1 cellular context compared by ENCODE assay signal in the genomic region with DNA sequence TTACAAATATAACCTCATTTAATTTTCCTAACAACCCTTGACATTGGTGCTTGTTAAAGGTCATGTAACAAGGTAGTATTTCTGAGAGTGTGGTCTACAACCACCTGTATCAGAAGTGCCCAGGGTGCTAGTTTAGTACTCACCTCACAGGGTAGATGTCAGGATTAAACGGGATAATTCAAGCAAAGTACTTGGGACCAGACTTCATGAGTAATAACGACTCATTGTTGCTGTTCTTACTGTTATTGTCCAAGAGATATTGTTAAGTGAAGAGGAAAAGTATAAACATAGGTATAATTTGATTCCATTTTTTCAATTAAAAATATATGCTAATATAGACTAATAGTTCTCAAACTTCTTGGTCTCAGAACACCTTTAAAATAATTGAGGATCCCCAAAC.
TF ChIP-seq lines count a peak whose summit lies in the region.

No MANE protein-coding gene starts in this region.

TF ChIP-seq in GM23338, 12 proteins besides CTCF, POLR2A, EP300 and RAD21:
- TF ChIP-seq, protein P1, sequence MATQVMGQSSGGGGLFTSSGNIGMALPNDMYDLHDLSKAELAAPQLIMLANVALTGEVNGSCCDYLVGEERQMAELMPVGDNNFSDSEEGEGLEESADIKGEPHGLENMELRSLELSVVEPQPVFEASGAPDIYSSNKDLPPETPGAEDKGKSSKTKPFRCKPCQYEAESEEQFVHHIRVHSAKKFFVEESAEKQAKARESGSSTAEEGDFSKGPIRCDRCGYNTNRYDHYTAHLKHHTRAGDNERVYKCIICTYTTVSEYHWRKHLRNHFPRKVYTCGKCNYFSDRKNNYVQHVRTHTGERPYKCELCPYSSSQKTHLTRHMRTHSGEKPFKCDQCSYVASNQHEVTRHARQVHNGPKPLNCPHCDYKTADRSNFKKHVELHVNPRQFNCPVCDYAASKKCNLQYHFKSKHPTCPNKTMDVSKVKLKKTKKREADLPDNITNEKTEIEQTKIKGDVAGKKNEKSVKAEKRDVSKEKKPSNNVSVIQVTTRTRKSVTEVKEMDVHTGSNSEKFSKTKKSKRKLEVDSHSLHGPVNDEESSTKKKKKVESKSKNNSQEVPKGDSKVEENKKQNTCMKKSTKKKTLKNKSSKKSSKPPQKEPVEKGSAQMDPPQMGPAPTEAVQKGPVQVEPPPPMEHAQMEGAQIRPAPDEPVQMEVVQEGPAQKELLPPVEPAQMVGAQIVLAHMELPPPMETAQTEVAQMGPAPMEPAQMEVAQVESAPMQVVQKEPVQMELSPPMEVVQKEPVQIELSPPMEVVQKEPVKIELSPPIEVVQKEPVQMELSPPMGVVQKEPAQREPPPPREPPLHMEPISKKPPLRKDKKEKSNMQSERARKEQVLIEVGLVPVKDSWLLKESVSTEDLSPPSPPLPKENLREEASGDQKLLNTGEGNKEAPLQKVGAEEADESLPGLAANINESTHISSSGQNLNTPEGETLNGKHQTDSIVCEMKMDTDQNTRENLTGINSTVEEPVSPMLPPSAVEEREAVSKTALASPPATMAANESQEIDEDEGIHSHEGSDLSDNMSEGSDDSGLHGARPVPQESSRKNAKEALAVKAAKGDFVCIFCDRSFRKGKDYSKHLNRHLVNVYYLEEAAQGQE (IDR thresholded peaks at IDR 0.05; ENCODE audit: unreplicated experiment), result no peak
- TF ChIP-seq, protein P2, sequence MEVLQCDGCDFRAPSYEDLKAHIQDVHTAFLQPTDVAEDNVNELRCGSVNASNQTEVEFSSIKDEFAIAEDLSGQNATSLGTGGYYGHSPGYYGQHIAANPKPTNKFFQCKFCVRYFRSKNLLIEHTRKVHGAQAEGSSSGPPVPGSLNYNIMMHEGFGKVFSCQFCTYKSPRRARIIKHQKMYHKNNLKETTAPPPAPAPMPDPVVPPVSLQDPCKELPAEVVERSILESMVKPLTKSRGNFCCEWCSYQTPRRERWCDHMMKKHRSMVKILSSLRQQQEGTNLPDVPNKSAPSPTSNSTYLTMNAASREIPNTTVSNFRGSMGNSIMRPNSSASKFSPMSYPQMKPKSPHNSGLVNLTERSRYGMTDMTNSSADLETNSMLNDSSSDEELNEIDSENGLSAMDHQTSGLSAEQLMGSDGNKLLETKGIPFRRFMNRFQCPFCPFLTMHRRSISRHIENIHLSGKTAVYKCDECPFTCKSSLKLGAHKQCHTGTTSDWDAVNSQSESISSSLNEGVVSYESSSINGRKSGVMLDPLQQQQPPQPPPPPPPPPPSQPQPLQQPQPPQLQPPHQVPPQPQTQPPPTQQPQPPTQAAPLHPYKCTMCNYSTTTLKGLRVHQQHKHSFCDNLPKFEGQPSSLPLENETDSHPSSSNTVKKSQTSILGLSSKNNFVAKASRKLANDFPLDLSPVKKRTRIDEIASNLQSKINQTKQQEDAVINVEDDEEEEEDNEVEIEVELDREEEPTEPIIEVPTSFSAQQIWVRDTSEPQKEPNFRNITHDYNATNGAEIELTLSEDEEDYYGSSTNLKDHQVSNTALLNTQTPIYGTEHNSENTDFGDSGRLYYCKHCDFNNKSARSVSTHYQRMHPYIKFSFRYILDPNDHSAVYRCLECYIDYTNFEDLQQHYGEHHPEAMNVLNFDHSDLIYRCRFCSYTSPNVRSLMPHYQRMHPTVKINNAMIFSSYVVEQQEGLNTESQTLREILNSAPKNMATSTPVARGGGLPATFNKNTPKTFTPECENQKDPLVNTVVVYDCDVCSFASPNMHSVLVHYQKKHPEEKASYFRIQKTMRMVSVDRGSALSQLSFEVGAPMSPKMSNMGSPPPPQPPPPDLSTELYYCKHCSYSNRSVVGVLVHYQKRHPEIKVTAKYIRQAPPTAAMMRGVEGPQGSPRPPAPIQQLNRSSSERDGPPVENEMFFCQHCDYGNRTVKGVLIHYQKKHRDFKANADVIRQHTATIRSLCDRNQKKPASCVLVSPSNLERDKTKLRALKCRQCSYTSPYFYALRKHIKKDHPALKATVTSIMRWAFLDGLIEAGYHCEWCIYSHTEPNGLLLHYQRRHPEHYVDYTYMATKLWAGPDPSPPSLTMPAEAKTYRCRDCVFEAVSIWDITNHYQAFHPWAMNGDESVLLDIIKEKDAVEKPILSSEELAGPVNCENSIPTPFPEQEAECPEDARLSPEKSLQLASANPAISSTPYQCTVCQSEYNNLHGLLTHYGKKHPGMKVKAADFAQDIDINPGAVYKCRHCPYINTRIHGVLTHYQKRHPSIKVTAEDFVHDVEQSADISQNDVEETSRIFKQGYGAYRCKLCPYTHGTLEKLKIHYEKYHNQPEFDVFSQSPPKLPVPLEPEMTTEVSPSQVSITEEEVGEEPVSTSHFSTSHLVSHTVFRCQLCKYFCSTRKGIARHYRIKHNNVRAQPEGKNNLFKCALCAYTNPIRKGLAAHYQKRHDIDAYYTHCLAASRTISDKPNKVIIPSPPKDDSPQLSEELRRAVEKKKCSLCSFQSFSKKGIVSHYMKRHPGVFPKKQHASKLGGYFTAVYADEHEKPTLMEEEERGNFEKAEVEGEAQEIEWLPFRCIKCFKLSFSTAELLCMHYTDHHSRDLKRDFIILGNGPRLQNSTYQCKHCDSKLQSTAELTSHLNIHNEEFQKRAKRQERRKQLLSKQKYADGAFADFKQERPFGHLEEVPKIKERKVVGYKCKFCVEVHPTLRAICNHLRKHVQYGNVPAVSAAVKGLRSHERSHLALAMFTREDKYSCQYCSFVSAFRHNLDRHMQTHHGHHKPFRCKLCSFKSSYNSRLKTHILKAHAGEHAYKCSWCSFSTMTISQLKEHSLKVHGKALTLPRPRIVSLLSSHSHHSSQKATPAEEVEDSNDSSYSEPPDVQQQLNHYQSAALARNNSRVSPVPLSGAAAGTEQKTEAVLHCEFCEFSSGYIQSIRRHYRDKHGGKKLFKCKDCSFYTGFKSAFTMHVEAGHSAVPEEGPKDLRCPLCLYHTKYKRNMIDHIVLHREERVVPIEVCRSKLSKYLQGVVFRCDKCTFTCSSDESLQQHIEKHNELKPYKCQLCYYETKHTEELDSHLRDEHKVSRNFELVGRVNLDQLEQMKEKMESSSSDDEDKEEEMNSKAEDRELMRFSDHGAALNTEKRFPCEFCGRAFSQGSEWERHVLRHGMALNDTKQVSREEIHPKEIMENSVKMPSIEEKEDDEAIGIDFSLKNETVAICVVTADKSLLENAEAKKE (CRISPR knock-in tag; IDR thresholded peaks at IDR 0.05), result no peak
- TF ChIP-seq JUNB (IDR thresholded peaks at IDR 0.05; ENCODE audit: unreplicated experiment), result no peak
- TF ChIP-seq, protein P3, sequence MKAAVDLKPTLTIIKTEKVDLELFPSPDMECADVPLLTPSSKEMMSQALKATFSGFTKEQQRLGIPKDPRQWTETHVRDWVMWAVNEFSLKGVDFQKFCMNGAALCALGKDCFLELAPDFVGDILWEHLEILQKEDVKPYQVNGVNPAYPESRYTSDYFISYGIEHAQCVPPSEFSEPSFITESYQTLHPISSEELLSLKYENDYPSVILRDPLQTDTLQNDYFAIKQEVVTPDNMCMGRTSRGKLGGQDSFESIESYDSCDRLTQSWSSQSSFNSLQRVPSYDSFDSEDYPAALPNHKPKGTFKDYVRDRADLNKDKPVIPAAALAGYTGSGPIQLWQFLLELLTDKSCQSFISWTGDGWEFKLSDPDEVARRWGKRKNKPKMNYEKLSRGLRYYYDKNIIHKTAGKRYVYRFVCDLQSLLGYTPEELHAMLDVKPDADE (IDR thresholded peaks at IDR 0.05), result no peak
- no peak for TF ChIP-seq CREB1 (CRISPR knock-in tag; IDR thresholded peaks at IDR 0.05; ENCODE audit: low read depth)
- no peak for TF ChIP-seq NANOG (IDR thresholded peaks at IDR 0.05; ENCODE audit: borderline replicate concordance)
- no peak for TF ChIP-seq ZNF114 (CRISPR knock-in tag; IDR thresholded peaks at IDR 0.05)
- TF ChIP-seq STAT1 (IDR thresholded peaks at IDR 0.05; ENCODE audit: unreplicated experiment), result no peak
- no peak for TF ChIP-seq EZH2 (IDR thresholded peaks at IDR 0.05; ENCODE audit: low read depth, unreplicated experiment)
- no peak for TF ChIP-seq ZNF331 (CRISPR knock-in tag; IDR thresholded peaks at IDR 0.05; ENCODE audit: low read depth)
- no peak for TF ChIP-seq EZH2phosphoT487 (IDR thresholded peaks at IDR 0.05; ENCODE audit: unreplicated experiment)
- TF ChIP-seq POLR2AphosphoS5 (IDR thresholded peaks at IDR 0.05; ENCODE audit: low read depth), result no peak
